ENCODE assay signal across 8 cellular contexts in the genomic region with DNA sequence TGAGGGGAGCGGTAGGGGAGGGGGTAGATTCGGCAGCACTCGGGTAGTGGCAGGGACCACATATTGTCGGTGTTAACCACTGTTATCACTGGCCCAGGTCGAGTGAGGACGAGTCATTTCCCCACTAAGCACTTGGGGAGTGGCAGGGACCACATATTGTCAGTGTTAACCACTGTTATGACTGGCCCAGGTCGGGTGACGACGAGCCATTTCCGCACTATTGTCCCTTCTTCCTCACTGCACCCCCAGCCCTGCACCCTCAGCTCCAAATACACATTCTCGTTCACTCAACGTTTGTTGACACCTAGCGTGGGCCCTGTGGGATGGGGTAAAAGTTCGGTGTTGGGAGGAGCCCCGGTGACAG. TPM values are rescaled to one million over a fixed set of nuclear protein-coding genes. Genes with fewer than 3 reads are reported as not detected.
DNase-seq lines count a peak whose midpoint lies in the region; ATAC-seq, FAIRE-seq and TF ChIP-seq lines count a peak whose summit lies in the region.

No MANE protein-coding gene starts in this region.

- H2AFZ ChIP-seq in neural progenitor cell (replicated peaks): peak overlapping the region; percentile 83

- peaks cover 22 to 24% of the 10 kb centered on the region in 2 donors for H3K4me1 Mint-ChIP-seq in effector memory CD8-positive, alpha-beta T cell (ENCODE audit: low read depth in 2 of 2)
- peaks cover 17% of the 10 kb centered on the region for H3K4me1 Mint-ChIP-seq in neural progenitor cell

- peak overlapping the region; percentile 90 to 96 for H3K27ac ChIP-seq in A549
- no peak overlapping the region for H3K27ac ChIP-seq in neural progenitor cell
- peak overlapping the region; percentile 96 for H3K27ac ChIP-seq in thymus (ENCODE audit: low read depth)

- WGBS in A549 (ENCODE audit: missing lambda C conversion rate): 55% methylated on average over 15 of the region's 15 CpGs
- WGBS in thymus: 43% methylated on average over 15 of the region's 15 CpGs

- peak overlapping the region; percentile 90 to 94 for H3K4me3 Mint-ChIP-seq in effector memory CD8-positive, alpha-beta T cell
- peak overlapping the region; percentile 98 for H3K4me3 Mint-ChIP-seq in neural progenitor cell

- CTCF ChIA-PET in A549 (lab: Yijun Ruan, JAX): interaction anchor here (2.2 to 2.6 kb wide), 2 partner anchors 11 kb away, joined by 5 to 14 read pairs; no protein-coding TSS in a partner anchor

- TF ChIP-seq POLR2A in A549 (IDR thresholded peaks at IDR 0.05; ENCODE audit: low read length): no peak

- H3K4me1 ChIP-seq in A549 (peaks cover 8% of the 10 kb centered on the region; the same call in 1 of the 3 replicates), neural progenitor cell (peaks cover 8% of the 10 kb centered on the region), thymus (ENCODE audit: control insufficient read depth, insufficient read depth, low read length) (peaks cover 4% of the 10 kb centered on the region)

- peaks cover 22% of the 10 kb centered on the region for H3K79me2 ChIP-seq in neural progenitor cell (ENCODE audit: low read depth)

- no peak overlapping the region for H3K9ac ChIP-seq in neural progenitor cell

- TF ChIP-seq CTCF in A549 (IDR thresholded peaks at IDR 0.05) (no peak), neural progenitor cell (IDR thresholded peaks at IDR 0.05) (no peak)

- H3K27ac Mint-ChIP-seq in effector memory CD8-positive, alpha-beta T cell: peak overlapping the region; percentile 99
- no peak overlapping the region for H3K27ac Mint-ChIP-seq in neural progenitor cell

- no peak for TF ChIP-seq RAD21 in A549 (conservative IDR thresholded peaks at IDR 0.05 in 1 of 2, IDR thresholded peaks at IDR 0.05 in 1 of 2)

- POLR2A ChIA-PET in A549 (lab: Yijun Ruan, JAX): interaction anchor here (0.9 to 2.9 kb wide), 3 partner anchors 14 to 280 kb away, joined by 3 to 10 read pairs (median 4); a partner anchor contains a TSS

- H4K20me1 ChIP-seq in neural progenitor cell (ENCODE audit: low read depth): no peaks in the 10 kb centered on the region

- H3K27me3 ChIP-seq in neural progenitor cell: peaks cover 7% of the 10 kb centered on the region
- no peaks in the 10 kb centered on the region for H3K27me3 ChIP-seq in thymus (ENCODE audit: control insufficient read depth, insufficient read depth)

- ATAC-seq in A549: peak in 1 of 2 experiments; percentile 21; a peak in 2 of 6 replicates
- ATAC-seq in GM19324 (IDR thresholded peaks at IDR 0.05; ENCODE audit: low FRiP score, unreplicated experiment): peak; percentile 36
- peak; percentile 50 for ATAC-seq in HG03457 (IDR thresholded peaks at IDR 0.05; ENCODE audit: unreplicated experiment)
- ATAC-seq in effector memory CD8-positive, alpha-beta T cell (replicated peaks): peak; percentile 78

- peak overlapping the region; percentile 86 for H3K4me2 ChIP-seq in A549
- peak overlapping the region; percentile 94 for H3K4me2 ChIP-seq in neural progenitor cell

- peaks cover 7% of the 10 kb centered on the region for H3F3A ChIP-seq in neural progenitor cell (ENCODE audit: low read depth)

- FAIRE-seq in A549 (lab: Jason Lieb, UNC): no peak

- H3K9me3 ChIP-seq in A549 (no peaks in the 10 kb centered on the region), neural progenitor cell (ENCODE audit: low read depth) (no peaks in the 10 kb centered on the region), thymus (ENCODE audit: control insufficient read depth) (no peaks in the 10 kb centered on the region)

- DNase-seq in A549 (ENCODE audit: low read depth in 1 of 2, low spot score in 1 of 2) (no peak), neural progenitor cell (ENCODE audit: low spot score) (peak; percentile 5), NCI-H1930 (lab: John Stamatoyannopoulos, UW) (no peak)
- peak; percentile 65 for DNase-seq in activated CD4-positive, alpha-beta T cell treated with anti-CD3 and anti-CD28 coated beads, Interleukin-2, amount 50 U/mL, for 1 hour
- peak; percentile 85 to 86 (median 86) for DNase-seq in effector memory CD8-positive, alpha-beta T cell

- H3K27me3 Mint-ChIP-seq in effector memory CD8-positive, alpha-beta T cell: peaks cover 28 to 31% of the 10 kb centered on the region in 2 donors
- H3K27me3 Mint-ChIP-seq in neural progenitor cell (ENCODE audit: insufficient read depth, low read depth): peaks cover 3% of the 10 kb centered on the region

- H3K9me3 Mint-ChIP-seq in effector memory CD8-positive, alpha-beta T cell: no peaks in the 10 kb centered on the region
- no peaks in the 10 kb centered on the region for H3K9me3 Mint-ChIP-seq in neural progenitor cell

- H3K36me3 Mint-ChIP-seq in effector memory CD8-positive, alpha-beta T cell (ENCODE audit: insufficient read depth): peaks cover 24% of the 10 kb centered on the region
- H3K36me3 Mint-ChIP-seq in neural progenitor cell: peaks cover 4% of the 10 kb centered on the region

- no peaks in the 10 kb centered on the region for H3K36me3 ChIP-seq in neural progenitor cell
- no peaks in the 10 kb centered on the region for H3K36me3 ChIP-seq in thymus (ENCODE audit: control insufficient read depth, insufficient read depth)

- H3K4me3 ChIP-seq in A549 (peak overlapping the region; percentile 83), neural progenitor cell (peak overlapping the region; percentile 83), thymus (ENCODE audit: low read length) (peak overlapping the region; percentile 92)

- no peak for TF ChIP-seq EP300 in A549 (IDR thresholded peaks at IDR 0.05)

TF ChIP-seq in A549, 52 proteins besides CTCF, POLR2A, EP300 and RAD21:
- TF ChIP-seq ESRRA (IDR thresholded peaks at IDR 0.05; ENCODE audit: borderline replicate concordance, low read length) (no peak), FOXS1 (CRISPR knock-in tag; IDR thresholded peaks at IDR 0.05) (no peak), RNF2 (IDR thresholded peaks at IDR 0.05; ENCODE audit: borderline replicate concordance, low read depth) (no peak), POLR2AphosphoS2 (conservative IDR thresholded peaks at IDR 0.05; ENCODE audit: low read length) (no peak), FOSL2 (IDR thresholded peaks at IDR 0.05) (no peak), FOSL2 (CRISPR knock-in tag; IDR thresholded peaks at IDR 0.05) (no peak), JUN (IDR thresholded peaks at IDR 0.05) (no peak), ZC3H11A (IDR thresholded peaks at IDR 0.05) (no peak), TP53 (CRISPR knock-in tag; IDR thresholded peaks at IDR 0.05) (no peak), HEYL (CRISPR knock-in tag; IDR thresholded peaks at IDR 0.05) (no peak), MAZ (IDR thresholded peaks at IDR 0.05; ENCODE audit: borderline replicate concordance, low read depth, low read length) (no peak), NFE2L2 (conservative IDR thresholded peaks at IDR 0.05; ENCODE audit: low read length) (no peak)
- TF ChIP-seq, protein P1, sequence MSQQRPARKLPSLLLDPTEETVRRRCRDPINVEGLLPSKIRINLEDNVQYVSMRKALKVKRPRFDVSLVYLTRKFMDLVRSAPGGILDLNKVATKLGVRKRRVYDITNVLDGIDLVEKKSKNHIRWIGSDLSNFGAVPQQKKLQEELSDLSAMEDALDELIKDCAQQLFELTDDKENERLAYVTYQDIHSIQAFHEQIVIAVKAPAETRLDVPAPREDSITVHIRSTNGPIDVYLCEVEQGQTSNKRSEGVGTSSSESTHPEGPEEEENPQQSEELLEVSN (IDR thresholded peaks at IDR 0.05; ENCODE audit: borderline replicate concordance, low read depth): no peak
- TF ChIP-seq, protein P2, sequence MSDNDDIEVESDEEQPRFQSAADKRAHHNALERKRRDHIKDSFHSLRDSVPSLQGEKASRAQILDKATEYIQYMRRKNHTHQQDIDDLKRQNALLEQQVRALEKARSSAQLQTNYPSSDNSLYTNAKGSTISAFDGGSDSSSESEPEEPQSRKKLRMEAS (IDR thresholded peaks at IDR 0.05): no peak
TF ChIP-seq in A549: peak in this region for 0.

RNA-seq across cellular contexts. Expression of a gene that starts 0.5 kb away (rescaled TPM):
- polyA plus RNA-seq in A549 (2011; rRNA removed) (20.0 and 21.1 TPM in 2 replicates), A549 (2017; fragmentation: RNase III; extraction: RNeasy Plus Mini Kit Qiagen cat#74134 plus additional on column Dnase treatment) (11.7 to 12.6 TPM (median 12.1 TPM) in 3 replicates), thymus (30.6 TPM)
- 3.9 and 4.9 TPM in 2 replicates for polyA plus RNA-seq in A549 (2012; cell fraction: cytosol; rRNA removed)
- 9.7 and 10.3 TPM in 2 replicates for polyA plus RNA-seq in A549 (2012; cell fraction: nucleus; rRNA removed)
- 6.9 and 7.1 TPM in 2 replicates for polyA minus RNA-seq in A549 (2011; rRNA and poly(A)+ RNA removed)
- total RNA-seq in neural progenitor cell (ENCODE audit: low replicate concordance): 14.3 and 28.5 TPM in 2 replicates

RNA-seq across cellular contexts. Expression of a gene that starts 35.5 kb away (rescaled TPM):
- polyA plus RNA-seq in A549 (2011; rRNA removed) (24.0 and 24.3 TPM in 2 replicates), A549 (2017; fragmentation: RNase III; extraction: RNeasy Plus Mini Kit Qiagen cat#74134 plus additional on column Dnase treatment) (16.8 to 20.3 TPM (median 17.8 TPM) in 3 replicates), thymus (42.0 TPM)
- polyA plus RNA-seq in A549 (2012; cell fraction: cytosol; rRNA removed): 6.5 and 8.7 TPM in 2 replicates
- polyA plus RNA-seq in A549 (2012; cell fraction: nucleus; rRNA removed): 5.0 and 5.6 TPM in 2 replicates
- polyA minus RNA-seq in A549 (2011; rRNA and poly(A)+ RNA removed): 13.3 and 13.8 TPM in 2 replicates
- total RNA-seq in neural progenitor cell (ENCODE audit: low replicate concordance): 21.3 and 25.5 TPM in 2 replicates

RNA-seq across cellular contexts. Expression of a gene that starts 43.1 kb away (rescaled TPM):
- polyA plus RNA-seq in A549 (2011; rRNA removed) (not detected in 2 replicates), A549 (2017; fragmentation: RNase III; extraction: RNeasy Plus Mini Kit Qiagen cat#74134 plus additional on column Dnase treatment) (not detected in 3 replicates), thymus (0.02 TPM)
- polyA plus RNA-seq in A549 (2012; cell fraction: cytosol; rRNA removed): not detected in 2 replicates
- not detected in 2 replicates for polyA plus RNA-seq in A549 (2012; cell fraction: nucleus; rRNA removed)
- not detected in 2 replicates for polyA minus RNA-seq in A549 (2011; rRNA and poly(A)+ RNA removed)
- not detected in 2 replicates for total RNA-seq in neural progenitor cell (ENCODE audit: low replicate concordance)

Comparison
In these comparisons a context has a peak if more than half of its experiments do, and no peak if none do; other contexts are left out.
1. DNase-seq: peak in activated CD4-positive, alpha-beta T cell treated with anti-CD3 and anti-CD28 coated beads, Interleukin-2, amount 50 U/mL, for 1 hour (single experiment), effector memory CD8-positive, alpha-beta T cell (3 of 3) and neural progenitor cell (single experiment); none in A549 (0 of 2) and NCI-H1930 (0 of 2).
2. Peak in every context shown above with its lines, with median percentiles within 50 percentile points of each other: H3K4me3 ChIP-seq.